In the genomic region with DNA sequence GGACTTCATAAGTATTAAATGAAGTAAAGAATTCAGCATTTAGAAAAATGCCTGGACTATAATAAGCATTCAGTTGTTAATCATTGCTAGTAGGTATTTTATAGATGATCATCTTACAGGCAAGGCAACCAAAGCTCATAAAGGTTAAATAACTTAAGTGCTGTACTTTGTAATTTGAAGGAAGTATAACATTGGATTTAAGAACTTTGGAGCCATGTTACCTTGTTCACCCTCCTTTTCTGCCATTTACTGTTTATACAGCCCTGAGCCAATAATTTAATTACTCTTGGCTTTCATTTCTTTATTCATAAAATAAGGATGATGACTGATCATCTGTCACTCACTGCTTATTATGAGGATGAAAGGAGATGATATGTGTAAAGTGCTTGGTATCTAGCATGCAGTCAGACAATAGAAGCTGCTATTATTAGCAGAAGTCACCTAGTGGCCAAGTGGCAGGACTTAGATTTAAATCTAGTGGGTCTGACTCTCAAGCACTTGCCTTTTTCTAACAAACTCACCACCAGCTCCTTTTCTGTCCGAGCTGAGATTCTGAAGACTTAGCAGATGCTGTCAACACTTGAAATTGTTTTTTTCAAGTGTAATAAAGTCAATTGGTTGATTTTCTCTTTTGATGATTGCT, we compare ENCODE assay signal across 19 cellular contexts. TPM values are rescaled to one million over a fixed set of nuclear protein-coding genes. Genes with fewer than 3 reads are reported as not detected.
DNase-seq lines count a peak whose midpoint lies in the region; ATAC-seq, FAIRE-seq and TF ChIP-seq lines count a peak whose summit lies in the region.
"Had no signal": no experiment of that assay in that cellular context is flagged by ENCODE, and none has a peak within 500 bp of the region (broad histone marks: within the 10 kb centered on the region; RNA-seq: fewer than 3 reads in every experiment).

No MANE protein-coding gene starts in this region.

- peaks cover 6% of the 10 kb centered on the region for H3K27me3 Mint-ChIP-seq in astrocyte (ENCODE audit: low read depth, unreplicated experiment)

- H2AFZ ChIP-seq in HCT116 (ENCODE audit: low read depth, low read length, poor library complexity, severe bottlenecking) (no peak overlapping the region), astrocyte (ENCODE audit: low read depth, low read length) (no peak overlapping the region)

- no peak; the same call in 1 of the 2 replicates for ATAC-seq in HCT116
- ATAC-seq in left colon, result peak; percentile 93
- ATAC-seq in HG02870 (IDR thresholded peaks at IDR 0.05; ENCODE audit: unreplicated experiment), result no peak
- ATAC-seq: activated CD4-positive, alpha-beta T cell treated with anti-CD3 and anti-CD28 coated beads for 36 hours; heart left ventricle; K562; left ventricle myocardium superior; Right ventricle myocardium inferior had no signal

- no peaks in the 10 kb centered on the region for H3K9me2 ChIP-seq in HCT116 (ENCODE audit: insufficient read depth)

- intact Hi-C loops in HCT116 (cut with micrococcal nuclease) (no loop called here), left colon (cut with DNase I, micrococcal nuclease) (no loop called here)

- no peaks in the 10 kb centered on the region for H3K36me3 Mint-ChIP-seq in astrocyte (ENCODE audit: low read depth, unreplicated experiment)
- H3K36me3 Mint-ChIP-seq: activated naive CD8-positive, alpha-beta T cell treated with anti-CD3 and anti-CD28 coated beads for 36 hours; brain had no signal

- H4K20me1 ChIP-seq in HCT116 (ENCODE audit: insufficient read depth), result no peaks in the 10 kb centered on the region
- no peaks in the 10 kb centered on the region for H4K20me1 ChIP-seq in astrocyte (ENCODE audit: insufficient read depth, low read length)

- TF ChIP-seq POLR2A in HCT116 (IDR thresholded peaks at IDR 0.05; ENCODE audit: borderline replicate concordance, extremely low read depth, insufficient read depth, insufficient read length), result no peak

- no peak overlapping the region for H3K27ac Mint-ChIP-seq in astrocyte (ENCODE audit: unreplicated experiment)
- H3K27ac Mint-ChIP-seq: activated CD4-positive, alpha-beta T cell treated with anti-CD3 and anti-CD28 coated beads for 36 hours; activated naive CD8-positive, alpha-beta T cell treated with anti-CD3 and anti-CD28 coated beads for 36 hours; brain had no signal

- H3K9ac ChIP-seq in HCT116 (ENCODE audit: low read length), result no peak overlapping the region
- H3K9ac ChIP-seq in astrocyte (ENCODE audit: low read length), result no peak overlapping the region

- H3K4me2 ChIP-seq in HCT116 (ENCODE audit: low read length) (no peak overlapping the region), astrocyte (ENCODE audit: low read length) (no peak overlapping the region)

- H3K9me3 ChIP-seq in HCT116 (ENCODE audit: control insufficient read depth in 1 of 2, insufficient read depth in 1 of 2, low read depth in 1 of 2, low read length in 2 of 2), result no peaks in the 10 kb centered on the region
- no peaks in the 10 kb centered on the region for H3K9me3 ChIP-seq in astrocyte (ENCODE audit: insufficient read depth, low read depth, low read length)
- H3K9me3 ChIP-seq: heart left ventricle, stomach had no signal

- POLR2A ChIA-PET in HCT116 (lab: Charles Lee), result no interaction called here

- no TSS peak for BruUV-seq in HCT116 (replicated peaks; lab: Mats Ljungman, UMichigan)

- H3K4me3 Mint-ChIP-seq in astrocyte (ENCODE audit: unreplicated experiment), result no peak overlapping the region
- H3K4me3 Mint-ChIP-seq: activated CD4-positive, alpha-beta T cell treated with anti-CD3 and anti-CD28 coated beads for 36 hours; activated naive CD8-positive, alpha-beta T cell treated with anti-CD3 and anti-CD28 coated beads for 36 hours had no signal

- H3K9me3 Mint-ChIP-seq in astrocyte (ENCODE audit: unreplicated experiment), result no peaks in the 10 kb centered on the region
- H3K9me3 Mint-ChIP-seq: activated naive CD8-positive, alpha-beta T cell treated with anti-CD3 and anti-CD28 coated beads for 36 hours; brain had no signal

- H3K27me3 ChIP-seq in HCT116 (ENCODE audit: insufficient read depth, low read length) (no peaks in the 10 kb centered on the region), astrocyte (ENCODE audit: insufficient read depth, low read length) (no peaks in the 10 kb centered on the region)
- H3K27me3 ChIP-seq: stomach had no signal

- TF ChIP-seq CTCF in GM12864 (IDR thresholded peaks at IDR 0.05; ENCODE audit: low read depth, low read length, missing control alignments), result peak; percentile 17
- TF ChIP-seq CTCF in HCT116 (IDR thresholded peaks at IDR 0.05 in 2 of 3, conservative IDR thresholded peaks at IDR 0.05 in 1 of 3; ENCODE audit: borderline replicate concordance in 1 of 3, insufficient read depth in 1 of 3, low read depth in 2 of 3, low read length in 2 of 3), result peak in 2 of 3 experiments; percentile 22 to 34; a peak in 3 of 6 replicates
- peak; percentile 20 for TF ChIP-seq CTCF in astrocyte (IDR thresholded peaks at IDR 0.05; ENCODE audit: insufficient read depth, low read depth, low read length)

- no peak for FAIRE-seq in astrocyte (lab: Jason Lieb, UNC)
- FAIRE-seq: colon, K562 had no signal

- no peak overlapping the region for H3K4me3 ChIP-seq in GM12864 (ENCODE audit: low read depth, low read length)
- no peak overlapping the region for H3K4me3 ChIP-seq in HCT116 (replicated peaks in 1 of 2; ENCODE audit: low read depth in 1 of 2, low read length in 2 of 2)
- H3K4me3 ChIP-seq in astrocyte (ENCODE audit: insufficient read depth, low read depth, low read length), result no peak overlapping the region
- H3K4me3 ChIP-seq: heart left ventricle, K562, stomach had no signal

- no peak for TF ChIP-seq RAD21 in HCT116 (IDR thresholded peaks at IDR 0.05; ENCODE audit: low read depth)

- CTCF ChIA-PET in HCT116 (lab: Charles Lee), result interaction anchor here (0.7 to 1.1 kb wide), 4 partner anchors 41 to 157 kb away, joined by 3 read pairs; no protein-coding TSS in a partner anchor

- H3K4me1 ChIP-seq in HCT116 (ENCODE audit: control insufficient read depth in 1 of 2, insufficient read depth in 2 of 2, low read length in 2 of 2), result no peaks in the 10 kb centered on the region
- no peaks in the 10 kb centered on the region for H3K4me1 ChIP-seq in astrocyte (ENCODE audit: insufficient read depth, low read length)
- H3K4me1 ChIP-seq: heart left ventricle, stomach had no signal

- H3K79me2 ChIP-seq in HCT116 (ENCODE audit: insufficient read depth, low read length) (no peaks in the 10 kb centered on the region), astrocyte (ENCODE audit: insufficient read depth, low read length) (no peaks in the 10 kb centered on the region)

- no peak for DNase-seq in GM12864 (ENCODE audit: low read depth)
- no peak for DNase-seq in HCT116 (ENCODE audit: low read depth, low spot score)
- no peak for DNase-seq in astrocyte (ENCODE audit: low read depth)
- DNase-seq in left colon, result no peak
- DNase-seq in SW 1271 (lab: John Stamatoyannopoulos, UW), result no peak
- DNase-seq in T-helper 9 cell, result no peak
- DNase-seq in activated CD4-positive, alpha-beta T cell treated with anti-CD3 and anti-CD28 coated beads, Interleukin-2, amount 50 U/mL, for 4 hours, result no peak
- DNase-seq: activated CD4-positive, alpha-beta T cell treated with anti-CD3 and anti-CD28 coated beads for 36 hours; activated naive CD8-positive, alpha-beta T cell treated with anti-CD3 and anti-CD28 coated beads for 36 hours; heart left ventricle; left ventricle myocardium superior; NCI-H187 treated with DMSO at 0.1 percent for 48 hours; stimulated activated CD4-positive, alpha-beta T cell treated with anti-CD3 and anti-CD28 coated beads, Interleukin-4, amount 100 ng/mL, for 24 hours; stomach had no signal

- H3K4me1 Mint-ChIP-seq in astrocyte (ENCODE audit: low read depth, unreplicated experiment), result no peaks in the 10 kb centered on the region
- H3K4me1 Mint-ChIP-seq: activated CD4-positive, alpha-beta T cell treated with anti-CD3 and anti-CD28 coated beads for 36 hours; activated naive CD8-positive, alpha-beta T cell treated with anti-CD3 and anti-CD28 coated beads for 36 hours; brain had no signal

- RAD21 ChIA-PET in HCT116 (lab: Charles Lee; ENCODE audit: low non-redundant PET in 1 of 2, low total read pairs in 2 of 2, uncharacterized antibody in 2 of 2, unreplicated experiment in 2 of 2), result no interaction called here

- no peaks in the 10 kb centered on the region for H3K36me3 ChIP-seq in HCT116 (ENCODE audit: control insufficient read depth in 1 of 2, insufficient read depth in 2 of 2, low read length in 2 of 2)
- H3K36me3 ChIP-seq in astrocyte (ENCODE audit: insufficient read depth, low read length), result no peaks in the 10 kb centered on the region
- H3K36me3 ChIP-seq: heart left ventricle, stomach had no signal

- H3K27ac ChIP-seq in HCT116 (ENCODE audit: low read depth, low read length) (no peak overlapping the region), astrocyte (ENCODE audit: low read depth, low read length) (no peak overlapping the region)
- H3K27ac ChIP-seq: heart left ventricle, stomach had no signal

TF ChIP-seq in HCT116, 20 proteins besides CTCF, POLR2A, EP300 and RAD21 (continues in another document):
- TF ChIP-seq, protein P1, sequence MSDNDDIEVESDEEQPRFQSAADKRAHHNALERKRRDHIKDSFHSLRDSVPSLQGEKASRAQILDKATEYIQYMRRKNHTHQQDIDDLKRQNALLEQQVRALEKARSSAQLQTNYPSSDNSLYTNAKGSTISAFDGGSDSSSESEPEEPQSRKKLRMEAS (IDR thresholded peaks at IDR 0.05), result no peak
- TF ChIP-seq ZNF274 (IDR thresholded peaks at IDR 0.05; ENCODE audit: low read depth, low read length), result no peak
- no peak for TF ChIP-seq TCF7L2 (IDR thresholded peaks at IDR 0.05; ENCODE audit: borderline replicate concordance, extremely low read depth, insufficient read depth, insufficient read length)
- TF ChIP-seq JUND (IDR thresholded peaks at IDR 0.05), result no peak
- no peak for TF ChIP-seq EZH2phosphoT487 (IDR thresholded peaks at IDR 0.05; ENCODE audit: borderline replicate concordance)
- TF ChIP-seq FOSL1 (IDR thresholded peaks at IDR 0.05; ENCODE audit: low read depth), result no peak
- no peak for TF ChIP-seq ZFX (IDR thresholded peaks at IDR 0.05)
- TF ChIP-seq CEBPB (IDR thresholded peaks at IDR 0.05; ENCODE audit: low read depth), result no peak
- TF ChIP-seq POLR2AphosphoS5 (IDR thresholded peaks at IDR 0.05; ENCODE audit: low read depth, low read length), result no peak

RNA-seq across cellular contexts. Expression of a gene that starts 18.2 kb away (rescaled TPM):
- total RNA-seq in HCT116 (2021; ENCODE audit: unreplicated experiment), result 45.4 TPM
- 8.6 and 10.3 TPM in 2 replicates for polyA plus RNA-seq in HCT116 (2012)
- 52.2 and 55.1 TPM in 2 replicates for total RNA-seq in astrocyte
- total RNA-seq in left colon, result 10 to 100 TPM; 25.0 to 28.1 TPM

RNA-seq across cellular contexts. Expression of a gene that starts 52.3 kb away (rescaled TPM):
- total RNA-seq in HCT116 (2021; ENCODE audit: unreplicated experiment) (23.8 TPM), astrocyte (31.1 and 31.3 TPM in 2 replicates), left colon (10 to 100 TPM; 35.9 to 38.9 TPM)
- 9.3 and 10.8 TPM in 2 replicates for polyA plus RNA-seq in HCT116 (2012)
